Comparison of ENCODE assay signal across 21 cellular contexts in genomic region chr10:132721725-132722124, GRCh38.
DNase-seq lines count a peak whose midpoint lies in the region; ATAC-seq, FAIRE-seq and TF ChIP-seq lines count a peak whose summit lies in the region.
"Had no signal": no experiment of that assay in that cellular context is flagged by ENCODE, and none has a peak within 500 bp of the region (broad histone marks: within the 10 kb centered on the region; RNA-seq: fewer than 3 reads in every experiment).

No MANE protein-coding gene starts in this region.

- H3K27ac ChIP-seq in SJCRH30: peak overlapping the region; percentile 98
- peak overlapping the region; percentile 85 for H3K27ac ChIP-seq in hepatocyte
- H3K27ac ChIP-seq in gastrocnemius medialis: peak overlapping the region; percentile 67 to 86 (median 78)
- H3K27ac ChIP-seq: GM23248, tibial artery had no signal

- H3K9me3 ChIP-seq in SJCRH30 (replicated peaks) (no peaks in the 10 kb centered on the region), hepatocyte (ENCODE audit: low read depth) (no peaks in the 10 kb centered on the region), gastrocnemius medialis (no peaks in the 10 kb centered on the region)
- H3K9me3 ChIP-seq: tibial artery had no signal

- no TSS peak for BruUV-seq in Calu3 (replicated peaks; lab: Mats Ljungman, UMichigan)

- no peak overlapping the region for H2AFZ ChIP-seq in hepatocyte
- H2AFZ ChIP-seq: GM23248 had no signal

- no peaks in the 10 kb centered on the region for H3K36me3 ChIP-seq in SJCRH30
- no peaks in the 10 kb centered on the region for H3K36me3 ChIP-seq in hepatocyte (replicated peaks; ENCODE audit: insufficient read depth, low read depth)
- H3K36me3 ChIP-seq in gastrocnemius medialis: no peaks in the 10 kb centered on the region

- in situ Hi-C loops in gastrocnemius medialis (cut with MboI; ENCODE audit: low sequenced_read_pairs in 4 of 4): no loop called here

- no peaks in the 10 kb centered on the region for H3K4me1 Mint-ChIP-seq in Calu3 (ENCODE audit: low read depth, unreplicated experiment)
- H3K4me1 Mint-ChIP-seq: naive thymus-derived CD4-positive, alpha-beta T cell had no signal

- H3K79me2 ChIP-seq in hepatocyte: no peaks in the 10 kb centered on the region

- CTCF ChIA-PET in Calu3 (lab: Charles Lee): no interaction called here

- no peak for TF ChIP-seq POLR2A in gastrocnemius medialis (IDR thresholded peaks at IDR 0.05)

- H3K27me3 Mint-ChIP-seq in Calu3 (ENCODE audit: unreplicated experiment): no peaks in the 10 kb centered on the region
- H3K27me3 Mint-ChIP-seq: dendritic cell treated with granulocyte-macrophage colony-stimulating factor and Interleukin-4, amounts not matched to agents 40 ng/mL and 50 ng/mL, for 4 days; naive thymus-derived CD4-positive, alpha-beta T cell had no signal

- intact Hi-C loops in Calu3 (cut with micrococcal nuclease; ENCODE audit: unreplicated experiment) (no loop called here), gastrocnemius medialis (cut with DNase I; ENCODE audit: low total_unique reads) (loop anchor here (5.0 to 10.0 kb wide), 2 partner anchors 67 to 259 kb away; no protein-coding TSS in a partner anchor)

- H3K4me1 ChIP-seq in SJCRH30 (peaks cover 15% of the 10 kb centered on the region), hepatocyte (ENCODE audit: insufficient read depth) (peaks cover 2% of the 10 kb centered on the region), gastrocnemius medialis (peaks cover 10 to 14% of the 10 kb centered on the region in 2 donors)

- H3K4me3 ChIP-seq in SJCRH30: peak overlapping the region; percentile 1; the same call in 1 of the 2 replicates
- no peak overlapping the region for H3K4me3 ChIP-seq in hepatocyte
- no peak overlapping the region for H3K4me3 ChIP-seq in gastrocnemius medialis
- H3K4me3 ChIP-seq: GM23248, tibial artery had no signal

- no peak for FAIRE-seq in urothelium cell line (lab: Jason Lieb, UNC)
- FAIRE-seq: endothelial cell of umbilical vein, GM18507, keratinocyte, TTC549 had no signal

- WGBS in hepatocyte (ENCODE audit: low lambda C conversion rate, missing lambda C conversion rate): 62% methylated on average over 6 of the region's 6 CpGs

- no peaks in the 10 kb centered on the region for H3K27me3 ChIP-seq in SJCRH30
- H3K27me3 ChIP-seq in hepatocyte: no peaks in the 10 kb centered on the region
- no peaks in the 10 kb centered on the region for H3K27me3 ChIP-seq in gastrocnemius medialis
- H3K27me3 ChIP-seq: tibial artery had no signal

- no peaks in the 10 kb centered on the region for H4K20me1 ChIP-seq in hepatocyte (ENCODE audit: insufficient read depth, poor library complexity, severe bottlenecking)

- H3K27ac Mint-ChIP-seq in Calu3 (ENCODE audit: unreplicated experiment): peak overlapping the region; percentile 29
- H3K27ac Mint-ChIP-seq: dendritic cell treated with granulocyte-macrophage colony-stimulating factor and Interleukin-4, amounts not matched to agents 40 ng/mL and 50 ng/mL, for 4 days; naive thymus-derived CD4-positive, alpha-beta T cell had no signal

- no peaks in the 10 kb centered on the region for H3K9me2 ChIP-seq in hepatocyte (replicated peaks; ENCODE audit: insufficient read depth)

- H3K36me3 Mint-ChIP-seq in Calu3 (ENCODE audit: insufficient read depth, unreplicated experiment): no peaks in the 10 kb centered on the region

- H3K4me2 ChIP-seq in hepatocyte: no peak overlapping the region

- DNase-seq in Calu3 (no peak), SJCRH30 (peak; percentile 45 to 65), hepatocyte (ENCODE audit: low spot score) (peak; percentile 31), gastrocnemius medialis (no peak), urothelium cell line (ENCODE audit: low spot score) (no peak)
- DNase-seq in activated naive CD4-positive, alpha-beta T cell (lab: John Stamatoyannopoulos, UW): no peak
- DNase-seq: activated CD4-positive, alpha-beta T cell treated with anti-CD3 and anti-CD28 coated beads for 4 hours; activated effector memory CD4-positive, alpha-beta T cell treated with anti-CD3 and anti-CD28 coated beads, Interleukin-2, amount 50 U/mL, for 16 hours; COR-L47; GM23248; hypothalamus; naive thymus-derived CD4-positive, alpha-beta T cell; stimulated activated CD8-positive, alpha-beta memory T cell treated with anti-CD3 and anti-CD28 coated beads, Interleukin-4, amount 100 ng/mL, for 48 hours; tibial artery had no signal

- no peaks in the 10 kb centered on the region for H3K9me3 Mint-ChIP-seq in Calu3 (ENCODE audit: low read depth, unreplicated experiment)
- H3K9me3 Mint-ChIP-seq: naive thymus-derived CD4-positive, alpha-beta T cell had no signal

- TF ChIP-seq CTCF in Calu3 (IDR thresholded peaks at IDR 0.05; ENCODE audit: unreplicated experiment) (no peak), hepatocyte (IDR thresholded peaks at IDR 0.05; ENCODE audit: poor library complexity) (no peak), gastrocnemius medialis (IDR thresholded peaks at IDR 0.05 in 4 of 5, conservative IDR thresholded peaks at IDR 0.05 in 1 of 5) (no peak)

- no peak overlapping the region for H3K4me3 Mint-ChIP-seq in Calu3 (ENCODE audit: low read depth, unreplicated experiment)
- H3K4me3 Mint-ChIP-seq: dendritic cell treated with granulocyte-macrophage colony-stimulating factor and Interleukin-4, amounts not matched to agents 40 ng/mL and 50 ng/mL, for 4 days; naive thymus-derived CD4-positive, alpha-beta T cell had no signal

- peak in 1 of 2 donors; percentile 13 for ATAC-seq in gastrocnemius medialis
- ATAC-seq in GM21447 (IDR thresholded peaks at IDR 0.05; ENCODE audit: unreplicated experiment): no peak
- no peak for ATAC-seq in HG02798 (IDR thresholded peaks at IDR 0.05; ENCODE audit: poor library complexity, unreplicated experiment)
- ATAC-seq: naive thymus-derived CD4-positive, alpha-beta T cell had no signal

Comparison
In these comparisons a context has a peak if more than half of its experiments do, and no peak if none do; other contexts are left out.
1. DNase-seq: peak in SJCRH30 (2 of 2) and hepatocyte (single experiment); none in Calu3 (single experiment), gastrocnemius medialis (0 of 2), activated naive CD4-positive, alpha-beta T cell (0 of 4) and urothelium cell line (single experiment).
2. Peak in every context shown above with its lines, with median percentiles within 50 percentile points of each other: H3K27ac ChIP-seq.